In the genomic region with DNA sequence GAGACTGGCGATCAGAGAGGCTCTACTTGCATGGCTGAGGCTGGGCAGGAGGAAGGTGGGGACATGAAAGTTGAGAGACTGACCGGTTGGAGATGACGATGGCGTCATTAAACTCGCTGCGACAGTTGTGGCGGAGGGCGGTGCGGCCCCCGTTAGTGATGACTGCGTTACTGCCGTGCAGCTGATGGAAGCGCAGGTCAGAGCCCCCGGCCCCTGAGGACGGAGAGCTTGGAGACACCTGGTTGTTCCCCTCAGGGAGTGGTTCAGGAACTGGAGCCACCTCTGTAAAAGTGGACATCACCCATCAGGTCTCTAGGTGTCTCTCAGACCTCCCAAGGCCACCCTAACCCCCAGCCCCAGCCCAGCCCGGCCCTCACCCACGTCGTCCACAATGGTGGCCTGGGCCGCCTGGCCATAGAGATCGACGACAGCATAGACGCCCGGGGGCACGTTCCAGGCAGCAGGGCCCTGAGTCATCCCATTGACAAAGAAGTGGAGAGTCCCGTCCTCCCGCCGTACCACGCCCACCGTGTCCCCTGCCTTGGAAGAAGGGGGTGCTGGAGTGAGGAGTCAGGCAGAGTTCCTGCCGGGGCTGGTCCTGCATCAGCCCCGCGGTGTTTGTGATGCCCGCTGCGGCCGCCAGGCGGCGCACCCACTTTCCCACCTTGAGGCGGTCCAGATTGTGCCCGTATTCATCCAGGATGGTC, we compare ENCODE assay signal across 1 cellular context.
TF ChIP-seq lines count a peak whose summit lies in the region.

No MANE protein-coding gene starts in this region.

TF ChIP-seq in HepG2, 621 proteins besides CTCF, POLR2A, EP300 and RAD21 (continued from another document):
- TF ChIP-seq, protein P1, sequence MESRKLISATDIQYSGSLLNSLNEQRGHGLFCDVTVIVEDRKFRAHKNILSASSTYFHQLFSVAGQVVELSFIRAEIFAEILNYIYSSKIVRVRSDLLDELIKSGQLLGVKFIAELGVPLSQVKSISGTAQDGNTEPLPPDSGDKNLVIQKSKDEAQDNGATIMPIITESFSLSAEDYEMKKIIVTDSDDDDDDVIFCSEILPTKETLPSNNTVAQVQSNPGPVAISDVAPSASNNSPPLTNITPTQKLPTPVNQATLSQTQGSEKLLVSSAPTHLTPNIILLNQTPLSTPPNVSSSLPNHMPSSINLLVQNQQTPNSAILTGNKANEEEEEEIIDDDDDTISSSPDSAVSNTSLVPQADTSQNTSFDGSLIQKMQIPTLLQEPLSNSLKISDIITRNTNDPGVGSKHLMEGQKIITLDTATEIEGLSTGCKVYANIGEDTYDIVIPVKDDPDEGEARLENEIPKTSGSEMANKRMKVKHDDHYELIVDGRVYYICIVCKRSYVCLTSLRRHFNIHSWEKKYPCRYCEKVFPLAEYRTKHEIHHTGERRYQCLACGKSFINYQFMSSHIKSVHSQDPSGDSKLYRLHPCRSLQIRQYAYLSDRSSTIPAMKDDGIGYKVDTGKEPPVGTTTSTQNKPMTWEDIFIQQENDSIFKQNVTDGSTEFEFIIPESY (CRISPR knock-in tag; IDR thresholded peaks at IDR 0.05) = peak; percentile 91; the same call in 1 of the 2 replicates
- TF ChIP-seq, protein P2, sequence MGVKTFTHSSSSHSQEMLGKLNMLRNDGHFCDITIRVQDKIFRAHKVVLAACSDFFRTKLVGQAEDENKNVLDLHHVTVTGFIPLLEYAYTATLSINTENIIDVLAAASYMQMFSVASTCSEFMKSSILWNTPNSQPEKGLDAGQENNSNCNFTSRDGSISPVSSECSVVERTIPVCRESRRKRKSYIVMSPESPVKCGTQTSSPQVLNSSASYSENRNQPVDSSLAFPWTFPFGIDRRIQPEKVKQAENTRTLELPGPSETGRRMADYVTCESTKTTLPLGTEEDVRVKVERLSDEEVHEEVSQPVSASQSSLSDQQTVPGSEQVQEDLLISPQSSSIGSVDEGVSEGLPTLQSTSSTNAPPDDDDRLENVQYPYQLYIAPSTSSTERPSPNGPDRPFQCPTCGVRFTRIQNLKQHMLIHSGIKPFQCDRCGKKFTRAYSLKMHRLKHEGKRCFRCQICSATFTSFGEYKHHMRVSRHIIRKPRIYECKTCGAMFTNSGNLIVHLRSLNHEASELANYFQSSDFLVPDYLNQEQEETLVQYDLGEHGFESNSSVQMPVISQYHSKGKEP (CRISPR knock-in tag; IDR thresholded peaks at IDR 0.05) = no peak
- no peak for TF ChIP-seq CCDC6 (CRISPR knock-in tag; IDR thresholded peaks at IDR 0.05)
- no peak for TF ChIP-seq GATAD2A (CRISPR knock-in tag; IDR thresholded peaks at IDR 0.05)
- TF ChIP-seq RFX1 (IDR thresholded peaks at IDR 0.05) = no peak
- 0 out of 2 replicates have a peak, but pooled peaks have one; percentile 33 for TF ChIP-seq SMAD1 (CRISPR knock-in tag; IDR thresholded peaks at IDR 0.05; ENCODE audit: borderline replicate concordance, low read depth)
- TF ChIP-seq, protein P3, sequence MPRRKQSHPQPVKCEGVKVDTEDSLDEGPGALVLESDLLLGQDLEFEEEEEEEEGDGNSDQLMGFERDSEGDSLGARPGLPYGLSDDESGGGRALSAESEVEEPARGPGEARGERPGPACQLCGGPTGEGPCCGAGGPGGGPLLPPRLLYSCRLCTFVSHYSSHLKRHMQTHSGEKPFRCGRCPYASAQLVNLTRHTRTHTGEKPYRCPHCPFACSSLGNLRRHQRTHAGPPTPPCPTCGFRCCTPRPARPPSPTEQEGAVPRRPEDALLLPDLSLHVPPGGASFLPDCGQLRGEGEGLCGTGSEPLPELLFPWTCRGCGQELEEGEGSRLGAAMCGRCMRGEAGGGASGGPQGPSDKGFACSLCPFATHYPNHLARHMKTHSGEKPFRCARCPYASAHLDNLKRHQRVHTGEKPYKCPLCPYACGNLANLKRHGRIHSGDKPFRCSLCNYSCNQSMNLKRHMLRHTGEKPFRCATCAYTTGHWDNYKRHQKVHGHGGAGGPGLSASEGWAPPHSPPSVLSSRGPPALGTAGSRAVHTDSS (CRISPR knock-in tag; conservative IDR thresholded peaks at IDR 0.05) = no peak
- TF ChIP-seq ZSCAN25 (CRISPR knock-in tag; IDR thresholded peaks at IDR 0.05) = no peak
- TF ChIP-seq RXRA (CRISPR knock-in tag; IDR thresholded peaks at IDR 0.05) = no peak
- peak; percentile 54 for TF ChIP-seq STAG1 (CRISPR knock-in tag; IDR thresholded peaks at IDR 0.05)
- no peak for TF ChIP-seq ZMYM4 (CRISPR knock-in tag; IDR thresholded peaks at IDR 0.05)
- no peak for TF ChIP-seq ZNF616 (CRISPR knock-in tag; IDR thresholded peaks at IDR 0.05; ENCODE audit: low read depth)
- no peak for TF ChIP-seq HNRNPH1 (optimal IDR thresholded peaks at IDR 0.05; ENCODE audit: low read depth, low read length)
- no peak for TF ChIP-seq ARNTL (CRISPR knock-in tag; IDR thresholded peaks at IDR 0.05)
- TF ChIP-seq, protein P4, sequence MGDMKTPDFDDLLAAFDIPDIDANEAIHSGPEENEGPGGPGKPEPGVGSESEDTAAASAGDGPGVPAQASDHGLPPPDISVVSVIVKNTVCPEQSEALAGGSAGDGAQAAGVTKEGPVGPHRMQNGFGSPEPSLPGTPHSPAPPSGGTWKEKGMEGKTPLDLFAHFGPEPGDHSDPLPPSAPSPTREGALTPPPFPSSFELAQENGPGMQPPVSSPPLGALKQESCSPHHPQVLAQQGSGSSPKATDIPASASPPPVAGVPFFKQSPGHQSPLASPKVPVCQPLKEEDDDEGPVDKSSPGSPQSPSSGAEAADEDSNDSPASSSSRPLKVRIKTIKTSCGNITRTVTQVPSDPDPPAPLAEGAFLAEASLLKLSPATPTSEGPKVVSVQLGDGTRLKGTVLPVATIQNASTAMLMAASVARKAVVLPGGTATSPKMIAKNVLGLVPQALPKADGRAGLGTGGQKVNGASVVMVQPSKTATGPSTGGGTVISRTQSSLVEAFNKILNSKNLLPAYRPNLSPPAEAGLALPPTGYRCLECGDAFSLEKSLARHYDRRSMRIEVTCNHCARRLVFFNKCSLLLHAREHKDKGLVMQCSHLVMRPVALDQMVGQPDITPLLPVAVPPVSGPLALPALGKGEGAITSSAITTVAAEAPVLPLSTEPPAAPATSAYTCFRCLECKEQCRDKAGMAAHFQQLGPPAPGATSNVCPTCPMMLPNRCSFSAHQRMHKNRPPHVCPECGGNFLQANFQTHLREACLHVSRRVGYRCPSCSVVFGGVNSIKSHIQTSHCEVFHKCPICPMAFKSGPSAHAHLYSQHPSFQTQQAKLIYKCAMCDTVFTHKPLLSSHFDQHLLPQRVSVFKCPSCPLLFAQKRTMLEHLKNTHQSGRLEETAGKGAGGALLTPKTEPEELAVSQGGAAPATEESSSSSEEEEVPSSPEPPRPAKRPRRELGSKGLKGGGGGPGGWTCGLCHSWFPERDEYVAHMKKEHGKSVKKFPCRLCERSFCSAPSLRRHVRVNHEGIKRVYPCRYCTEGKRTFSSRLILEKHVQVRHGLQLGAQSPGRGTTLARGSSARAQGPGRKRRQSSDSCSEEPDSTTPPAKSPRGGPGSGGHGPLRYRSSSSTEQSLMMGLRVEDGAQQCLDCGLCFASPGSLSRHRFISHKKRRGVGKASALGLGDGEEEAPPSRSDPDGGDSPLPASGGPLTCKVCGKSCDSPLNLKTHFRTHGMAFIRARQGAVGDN (CRISPR knock-in tag; IDR thresholded peaks at IDR 0.05) = peak; percentile 48
- TF ChIP-seq ZNF282 (IDR thresholded peaks at IDR 0.05; ENCODE audit: partially characterized antibody) = no peak
- TF ChIP-seq ZNF550 (CRISPR knock-in tag; IDR thresholded peaks at IDR 0.05; ENCODE audit: borderline replicate concordance) = no peak
- TF ChIP-seq MED13 (CRISPR knock-in tag; IDR thresholded peaks at IDR 0.05) = no peak
- TF ChIP-seq ZNF343 (CRISPR knock-in tag; IDR thresholded peaks at IDR 0.05) = no peak
- no peak for TF ChIP-seq DNMT3B (CRISPR knock-in tag; conservative IDR thresholded peaks at IDR 0.05)
- TF ChIP-seq ZNF431 (CRISPR knock-in tag; IDR thresholded peaks at IDR 0.05; ENCODE audit: borderline replicate concordance, low read depth) = no peak
- no peak for TF ChIP-seq FOXM1 (CRISPR knock-in tag; IDR thresholded peaks at IDR 0.05)
- no peak for TF ChIP-seq ELF1 (CRISPR knock-in tag; IDR thresholded peaks at IDR 0.05)
- no peak for TF ChIP-seq ZNF747 (CRISPR knock-in tag; IDR thresholded peaks at IDR 0.05; ENCODE audit: borderline replicate concordance)
- no peak for TF ChIP-seq ZNF674 (CRISPR knock-in tag; IDR thresholded peaks at IDR 0.05; ENCODE audit: low read depth)
- TF ChIP-seq LCORL (IDR thresholded peaks at IDR 0.05) = no peak
- TF ChIP-seq LCORL (CRISPR knock-in tag; IDR thresholded peaks at IDR 0.05) = no peak
- TF ChIP-seq SP2 (CRISPR knock-in tag; IDR thresholded peaks at IDR 0.05) = no peak
- TF ChIP-seq, protein P5, sequence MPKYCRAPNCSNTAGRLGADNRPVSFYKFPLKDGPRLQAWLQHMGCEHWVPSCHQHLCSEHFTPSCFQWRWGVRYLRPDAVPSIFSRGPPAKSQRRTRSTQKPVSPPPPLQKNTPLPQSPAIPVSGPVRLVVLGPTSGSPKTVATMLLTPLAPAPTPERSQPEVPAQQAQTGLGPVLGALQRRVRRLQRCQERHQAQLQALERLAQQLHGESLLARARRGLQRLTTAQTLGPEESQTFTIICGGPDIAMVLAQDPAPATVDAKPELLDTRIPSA (CRISPR knock-in tag; IDR thresholded peaks at IDR 0.05; ENCODE audit: borderline replicate concordance) = no peak
- TF ChIP-seq XRCC5 (optimal IDR thresholded peaks at IDR 0.05; ENCODE audit: low read length) = peak; percentile 88
- TF ChIP-seq ARNT2 (CRISPR knock-in tag; IDR thresholded peaks at IDR 0.05; ENCODE audit: low read depth) = no peak
- no peak for TF ChIP-seq CBX2 (IDR thresholded peaks at IDR 0.05; ENCODE audit: low read depth, low read length)
- no peak for TF ChIP-seq CBX2 (CRISPR knock-in tag; IDR thresholded peaks at IDR 0.05; ENCODE audit: low read depth)
- no peak for TF ChIP-seq MEF2D (CRISPR knock-in tag; IDR thresholded peaks at IDR 0.05)
- TF ChIP-seq JDP2 (CRISPR knock-in tag; IDR thresholded peaks at IDR 0.05; ENCODE audit: borderline replicate concordance) = no peak
- no peak; the same call in 1 of the 2 replicates for TF ChIP-seq HOXA3 (CRISPR knock-in tag; IDR thresholded peaks at IDR 0.05)
